Comparison of ENCODE assay signal across 8 cellular contexts in the genomic region with DNA sequence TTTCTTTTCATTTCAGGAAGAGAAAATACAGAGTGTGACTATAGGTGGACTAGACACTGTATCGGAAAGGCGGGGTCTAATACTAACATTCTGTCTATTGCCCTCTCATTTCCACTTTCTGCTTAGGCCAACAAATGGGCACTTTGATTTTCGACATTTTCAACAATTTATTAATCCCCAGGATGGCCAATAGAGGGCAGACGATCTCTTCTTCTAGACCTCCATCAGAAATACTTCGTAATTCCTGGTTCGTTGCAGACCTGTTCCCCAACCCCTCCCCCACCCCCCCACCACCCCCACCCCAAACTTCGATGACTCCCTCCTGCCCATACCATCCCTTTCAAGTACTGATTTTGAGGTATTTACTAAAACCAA. TPM values are rescaled to one million over a fixed set of nuclear protein-coding genes. Genes with fewer than 3 reads are reported as not detected.
DNase-seq lines count a peak whose midpoint lies in the region; ATAC-seq and TF ChIP-seq lines count a peak whose summit lies in the region.

No MANE protein-coding gene starts in this region.

- DNase-seq in cardiac muscle cell (ENCODE audit: low read depth in 1 of 2, low spot score in 1 of 2) (peak; percentile 57 to 71), right cardiac atrium (no peak), NCI-H2081 (lab: John Stamatoyannopoulos, UW) (peak; percentile 22 to 25), ascending aorta (ENCODE audit: low spot score in 2 of 2) (no peak), left lobe of liver (ENCODE audit: low spot score) (no peak), GM19238 (ENCODE audit: insufficient read length, low spot score) (no peak)

- no peaks in the 10 kb centered on the region for H3K4me1 ChIP-seq in cardiac muscle cell (ENCODE audit: low read depth)
- no peaks in the 10 kb centered on the region for H3K4me1 ChIP-seq in right cardiac atrium (ENCODE audit: control insufficient read depth, insufficient read depth, low read length)
- peaks cover 0 to 12% of the 10 kb centered on the region in 2 donors for H3K4me1 ChIP-seq in ascending aorta

- intact Hi-C loops in right cardiac atrium (cut with DNase I) (loop anchor here (5.0 to 10.0 kb wide), 6 partner anchors 103 to 435 kb away; no protein-coding TSS in a partner anchor), ascending aorta (cut with DNase I) (loop anchor here (2.0 to 5.0 kb wide), 2 partner anchors 245 to 430 kb away; no protein-coding TSS in a partner anchor)

- H3K4me3 ChIP-seq in cardiac muscle cell (no peak overlapping the region), right cardiac atrium (ENCODE audit: low read length) (no peak overlapping the region), ascending aorta (no peak overlapping the region)

- TF ChIP-seq CTCF in cardiac muscle cell (IDR thresholded peaks at IDR 0.05; ENCODE audit: low read depth, low read length): peak; percentile 45
- TF ChIP-seq CTCF in ascending aorta (IDR thresholded peaks at IDR 0.05): peak; percentile 46 to 70 (median 63)

- H3K36me3 ChIP-seq in cardiac muscle cell: no peaks in the 10 kb centered on the region
- no peaks in the 10 kb centered on the region for H3K36me3 ChIP-seq in ascending aorta

- H3K9me3 ChIP-seq in cardiac muscle cell (ENCODE audit: low read depth): no peaks in the 10 kb centered on the region
- no peaks in the 10 kb centered on the region for H3K9me3 ChIP-seq in right cardiac atrium (ENCODE audit: control insufficient read depth, low read length)
- no peaks in the 10 kb centered on the region for H3K9me3 ChIP-seq in ascending aorta

- no peak overlapping the region for H3K27ac ChIP-seq in cardiac muscle cell
- H3K27ac ChIP-seq in right cardiac atrium (ENCODE audit: low read length): no peak overlapping the region
- no peak overlapping the region for H3K27ac ChIP-seq in ascending aorta

- WGBS in right cardiac atrium: 3% methylated on average over 7 of the region's 7 CpGs

- no peak for ATAC-seq in right cardiac atrium
- peak; percentile 55 for ATAC-seq in left lobe of liver
- ATAC-seq in GM21825 (IDR thresholded peaks at IDR 0.05; ENCODE audit: unreplicated experiment): no peak
- no peak for ATAC-seq in GM18511 (IDR thresholded peaks at IDR 0.05; ENCODE audit: unreplicated experiment)

- H3K27me3 ChIP-seq in cardiac muscle cell: peaks cover 29% of the 10 kb centered on the region
- no peaks in the 10 kb centered on the region for H3K27me3 ChIP-seq in right cardiac atrium (ENCODE audit: control insufficient read depth, insufficient read depth)
- H3K27me3 ChIP-seq in ascending aorta: no peaks in the 10 kb centered on the region

RNA-seq across cellular contexts. Expression of a gene that starts 3.6 kb away (rescaled TPM):
- total RNA-seq in cardiac muscle cell (4.2 and 5.4 TPM in 2 replicates), right cardiac atrium (10 to 100 TPM; 21.2 to 34.0 (median 29.3) TPM), ascending aorta (273 TPM), left lobe of liver (7.1 TPM)
- polyA plus RNA-seq in cardiac muscle cell (2.4 and 3.1 TPM in 2 replicates), right cardiac atrium (10.5 TPM)

Comparison
In these comparisons a context has a peak if more than half of its experiments do, and no peak if none do; other contexts are left out.
1. DNase-seq: peak in cardiac muscle cell (2 of 2) and NCI-H2081 (2 of 2); none in right cardiac atrium (0 of 3), ascending aorta (0 of 2), left lobe of liver (single experiment) and GM19238 (single experiment).